16 cellular contexts compared by ENCODE assay signal in the genomic region with DNA sequence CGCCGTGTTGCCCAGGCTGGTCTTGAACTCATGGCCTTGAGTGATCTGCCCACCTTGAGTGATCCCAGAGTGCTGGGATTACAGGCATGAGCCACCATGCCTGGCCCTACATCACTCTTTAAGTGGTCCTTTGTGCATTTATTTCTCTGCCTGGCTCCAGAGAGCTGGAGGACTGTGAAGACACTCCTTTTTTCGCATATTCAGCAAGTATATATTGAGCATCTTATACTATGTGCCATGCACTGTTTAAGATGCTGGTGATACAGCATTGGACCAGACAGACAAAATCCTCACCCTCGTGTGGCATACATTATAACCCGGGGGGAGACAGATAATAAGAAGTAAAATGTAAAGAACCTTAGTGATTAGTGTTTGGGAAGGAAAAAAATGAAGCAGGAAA.
A peak's percentile ranks its signal among the peaks of the same experiment; 100 is the strongest.
DNase-seq lines count a peak whose midpoint lies in the region; ATAC-seq and TF ChIP-seq lines count a peak whose summit lies in the region.
"Had no signal": no experiment of that assay in that cellular context is flagged by ENCODE, and none has a peak within 500 bp of the region (broad histone marks: within the 10 kb centered on the region; RNA-seq: fewer than 3 reads in every experiment).

No MANE protein-coding gene starts in this region.

- H3K4me1 Mint-ChIP-seq in T-helper 2 cell treated with Interferon-gamma antibody and Interleukin-4, amounts not matched to agents 5 μg/mL and 100 μg/mL, for 36 hours (ENCODE audit: low read depth) = peaks cover 73% of the 10 kb centered on the region
- peaks cover 81 to 90% (median 90%) of the 10 kb centered on the region in 3 donors for H3K4me1 Mint-ChIP-seq in CD8-positive, alpha-beta memory T cell
- H3K4me1 Mint-ChIP-seq in activated CD8-positive, alpha-beta T cell treated with anti-CD3 and anti-CD28 coated beads for 36 hours (ENCODE audit: low read depth) = peaks cover 57% of the 10 kb centered on the region
- peaks cover 38% of the 10 kb centered on the region for H3K4me1 Mint-ChIP-seq in mesothelial cell of epicardium

- no peak overlapping the region for H3K27ac ChIP-seq in CD8-positive, alpha-beta memory T cell (ENCODE audit: low read depth, low read length)

- no peaks in the 10 kb centered on the region for H3K9me3 ChIP-seq in CD8-positive, alpha-beta memory T cell (ENCODE audit: low read length)
- H3K9me3 ChIP-seq in BE2C = no peaks in the 10 kb centered on the region
- H3K9me3 ChIP-seq: BLaER1 treated with 17β-estradiol and CSF1 and Interleukin-3, amounts not matched to agents 10 nM and 100 nM had no signal

- POLR2A ChIA-PET in CD8-positive, alpha-beta memory T cell (lab: Charles Lee) = interaction anchor here (1.0 kb wide), 1 partner anchor 14 kb away, joined by 5 read pairs; no protein-coding TSS in a partner anchor
- POLR2A ChIA-PET in activated CD8-positive, alpha-beta T cell treated with anti-CD3 and anti-CD28 coated beads for 36 hours (lab: Charles Lee) = interaction anchor here (1.2 kb wide), 1 partner anchor 11 kb away, joined by 3 read pairs; no protein-coding TSS in a partner anchor

- TF ChIP-seq CTCF in activated CD8-positive, alpha-beta T cell treated with anti-CD3 and anti-CD28 coated beads for 36 hours (IDR thresholded peaks at IDR 0.05) = no peak
- TF ChIP-seq CTCF in mesothelial cell of epicardium (IDR thresholded peaks at IDR 0.05; ENCODE audit: unreplicated experiment) = no peak
- no peak for TF ChIP-seq CTCF in BE2C (IDR thresholded peaks at IDR 0.05; ENCODE audit: low read depth, low read length)

- CTCF ChIA-PET in CD8-positive, alpha-beta memory T cell (lab: Charles Lee) = interaction anchor here (1.5 kb wide), 1 partner anchor 69 kb away, joined by 3 read pairs; no protein-coding TSS in a partner anchor
- CTCF ChIA-PET in activated CD8-positive, alpha-beta T cell treated with anti-CD3 and anti-CD28 coated beads for 36 hours (lab: Charles Lee) = interaction anchor here (0.6 to 0.9 kb wide), 2 partner anchors 11 to 186 kb away, joined by 3 read pairs; no protein-coding TSS in a partner anchor

- peak overlapping the region; percentile 50 for H3K4me3 Mint-ChIP-seq in T-helper 2 cell treated with Interferon-gamma antibody and Interleukin-4, amounts not matched to agents 5 μg/mL and 100 μg/mL, for 36 hours
- peak overlapping the region in 6 of 7 donors; percentile 6 to 89 (median 68) for H3K4me3 Mint-ChIP-seq in CD8-positive, alpha-beta memory T cell
- H3K4me3 Mint-ChIP-seq in activated CD8-positive, alpha-beta T cell treated with anti-CD3 and anti-CD28 coated beads for 36 hours = no peak overlapping the region
- no peak overlapping the region for H3K4me3 Mint-ChIP-seq in mesothelial cell of epicardium

- DNase-seq in T-helper 2 cell treated with Interferon-gamma antibody and Interleukin-4, amounts not matched to agents 5 μg/mL and 100 μg/mL, for 36 hours (ENCODE audit: low spot score) = no peak
- DNase-seq in T-helper 2 cell (no peak), mesothelial cell of epicardium (ENCODE audit: low spot score in 2 of 2, unreplicated experiment in 2 of 2) (no peak), BE2C (no peak), medulla oblongata (ENCODE audit: extremely low spot score) (no peak)
- DNase-seq in CD8-positive, alpha-beta memory T cell = no peak
- DNase-seq in activated CD8-positive, alpha-beta T cell treated with anti-CD3 and anti-CD28 coated beads for 36 hours = no peak
- DNase-seq: amniotic stem cell, NCI-H1436 treated with DMSO at 0.1 percent for 48 hours, NCI-H2171 treated with DMSO at 0.1 percent for 48 hours, NCI-H69, occipital lobe, right cardiac atrium, substantia nigra had no signal

- no peak overlapping the region for H3K4me3 ChIP-seq in CD8-positive, alpha-beta memory T cell (ENCODE audit: low read length)
- no peak overlapping the region for H3K4me3 ChIP-seq in BE2C (ENCODE audit: low read depth, low read length)
- H3K4me3 ChIP-seq: BLaER1 treated with 17β-estradiol and CSF1 and Interleukin-3, amounts not matched to agents 10 nM and 100 nM had no signal

- peaks cover 48% of the 10 kb centered on the region for H3K36me3 Mint-ChIP-seq in T-helper 2 cell treated with Interferon-gamma antibody and Interleukin-4, amounts not matched to agents 5 μg/mL and 100 μg/mL, for 36 hours (ENCODE audit: low read depth)
- peaks cover 4 to 31% (median 11%) of the 10 kb centered on the region in 3 donors for H3K36me3 Mint-ChIP-seq in CD8-positive, alpha-beta memory T cell
- H3K36me3 Mint-ChIP-seq in activated CD8-positive, alpha-beta T cell treated with anti-CD3 and anti-CD28 coated beads for 36 hours (ENCODE audit: low read depth) = peaks cover 7% of the 10 kb centered on the region
- H3K36me3 Mint-ChIP-seq in mesothelial cell of epicardium = peaks cover 15% of the 10 kb centered on the region

- no peaks in the 10 kb centered on the region for H3K27me3 ChIP-seq in CD8-positive, alpha-beta memory T cell (ENCODE audit: insufficient read depth, low read length, poor library complexity, severe bottlenecking)
- no peaks in the 10 kb centered on the region for H3K27me3 ChIP-seq in BE2C
- H3K27me3 ChIP-seq: BLaER1 treated with 17β-estradiol and CSF1 and Interleukin-3, amounts not matched to agents 10 nM and 100 nM had no signal

- intact Hi-C loops in activated CD8-positive, alpha-beta T cell treated with anti-CD3 and anti-CD28 coated beads for 36 hours (cut with micrococcal nuclease) = no loop called here

- peaks cover 75% of the 10 kb centered on the region for H3K4me1 ChIP-seq in CD8-positive, alpha-beta memory T cell (ENCODE audit: insufficient read depth, low read length)
- peaks cover 2% of the 10 kb centered on the region; the same call in 1 of the 2 replicates for H3K4me1 ChIP-seq in BE2C

- H3K27ac Mint-ChIP-seq in T-helper 2 cell treated with Interferon-gamma antibody and Interleukin-4, amounts not matched to agents 5 μg/mL and 100 μg/mL, for 36 hours = peak overlapping the region; percentile 98
- H3K27ac Mint-ChIP-seq in CD8-positive, alpha-beta memory T cell = peak overlapping the region; percentile 39 to 99 (median 90)
- peak overlapping the region; percentile 35 for H3K27ac Mint-ChIP-seq in activated CD8-positive, alpha-beta T cell treated with anti-CD3 and anti-CD28 coated beads for 36 hours
- H3K27ac Mint-ChIP-seq in mesothelial cell of epicardium = peak overlapping the region; percentile 6

- H3K27me3 Mint-ChIP-seq in T-helper 2 cell treated with Interferon-gamma antibody and Interleukin-4, amounts not matched to agents 5 μg/mL and 100 μg/mL, for 36 hours (ENCODE audit: low read depth) = no peaks in the 10 kb centered on the region
- H3K27me3 Mint-ChIP-seq in CD8-positive, alpha-beta memory T cell = no peaks in the 10 kb centered on the region
- no peaks in the 10 kb centered on the region for H3K27me3 Mint-ChIP-seq in activated CD8-positive, alpha-beta T cell treated with anti-CD3 and anti-CD28 coated beads for 36 hours
- H3K27me3 Mint-ChIP-seq in mesothelial cell of epicardium (ENCODE audit: low read depth) = no peaks in the 10 kb centered on the region

- ATAC-seq in activated CD8-positive, alpha-beta T cell treated with anti-CD3 and anti-CD28 coated beads for 36 hours = no peak
- ATAC-seq in GM21367 (IDR thresholded peaks at IDR 0.05; ENCODE audit: unreplicated experiment) = no peak
- ATAC-seq: right cardiac atrium had no signal

- H3K36me3 ChIP-seq in CD8-positive, alpha-beta memory T cell (ENCODE audit: insufficient read depth, low read length) = no peaks in the 10 kb centered on the region
- H3K36me3 ChIP-seq in BE2C = peaks cover 14% of the 10 kb centered on the region

- peaks cover 3% of the 10 kb centered on the region for H3K9me3 Mint-ChIP-seq in T-helper 2 cell treated with Interferon-gamma antibody and Interleukin-4, amounts not matched to agents 5 μg/mL and 100 μg/mL, for 36 hours
- H3K9me3 Mint-ChIP-seq in CD8-positive, alpha-beta memory T cell = no peaks in the 10 kb centered on the region
- H3K9me3 Mint-ChIP-seq in activated CD8-positive, alpha-beta T cell treated with anti-CD3 and anti-CD28 coated beads for 36 hours = no peaks in the 10 kb centered on the region
- no peaks in the 10 kb centered on the region for H3K9me3 Mint-ChIP-seq in mesothelial cell of epicardium

Comparison
In these comparisons a context has a peak if more than half of its experiments do, and no peak if none do; other contexts are left out.
1. H3K27ac Mint-ChIP-seq: peak in every context shown above with its lines; median percentile 98 in T-helper 2 cell treated with Interferon-gamma antibody and Interleukin-4, amounts not matched to agents 5 μg/mL and 100 μg/mL, for 36 hours; 90 in CD8-positive, alpha-beta memory T cell; 35 in activated CD8-positive, alpha-beta T cell treated with anti-CD3 and anti-CD28 coated beads for 36 hours; 6 in mesothelial cell of epicardium.
2. H3K4me3 Mint-ChIP-seq: peak in T-helper 2 cell treated with Interferon-gamma antibody and Interleukin-4, amounts not matched to agents 5 μg/mL and 100 μg/mL, for 36 hours (single experiment) and CD8-positive, alpha-beta memory T cell (6 of 7); none in activated CD8-positive, alpha-beta T cell treated with anti-CD3 and anti-CD28 coated beads for 36 hours (single experiment) and mesothelial cell of epicardium (single experiment).